In genomic region chr2:11330457-11331142, GRCh38 we compare ENCODE assay signal across 17 cellular contexts. TPM values are rescaled to one million over a fixed set of nuclear protein-coding genes. Genes with fewer than 3 reads are reported as not detected.
DNase-seq lines count a peak whose midpoint lies in the region; ATAC-seq, FAIRE-seq and TF ChIP-seq lines count a peak whose summit lies in the region.
"Had no signal": no experiment of that assay in that cellular context is flagged by ENCODE, and none has a peak within 500 bp of the region (broad histone marks: within the 10 kb centered on the region; RNA-seq: fewer than 3 reads in every experiment).

No MANE protein-coding gene starts in this region.

- no peaks in the 10 kb centered on the region for H3K9me3 Mint-ChIP-seq in activated T-helper 17 cell treated with anti-CD3 and anti-CD28 coated beads, Interleukin-2, amount 50 U/mL, for 72 hours
- H3K9me3 Mint-ChIP-seq in memory B cell = peaks cover 2% of the 10 kb centered on the region

- ATAC-seq in right cardiac atrium (no peak), left cardiac atrium (no peak), memory B cell (ENCODE audit: low read depth) (no peak), GM21515 (IDR thresholded peaks at IDR 0.05; ENCODE audit: unreplicated experiment) (no peak), HG02884 (IDR thresholded peaks at IDR 0.05; ENCODE audit: unreplicated experiment) (no peak), pancreas (no peak), HG03342 (IDR thresholded peaks at IDR 0.05; ENCODE audit: unreplicated experiment) (no peak)
- no peak for ATAC-seq in activated T-helper 17 cell treated with anti-CD3 and anti-CD28 coated beads, Interleukin-2, amount 50 U/mL, for 72 hours (replicated peaks)
- ATAC-seq: body of pancreas had no signal

- no peak overlapping the region for H3K4me3 Mint-ChIP-seq in activated T-helper 17 cell treated with anti-CD3 and anti-CD28 coated beads, Interleukin-2, amount 50 U/mL, for 72 hours
- peak overlapping the region; percentile 24 for H3K4me3 Mint-ChIP-seq in memory B cell

- DNase-seq in right cardiac atrium (no peak), left cardiac atrium (no peak), memory B cell (ENCODE audit: low spot score in 2 of 2) (no peak), pancreas (no peak)
- DNase-seq: ACHN; activated naive CD4-positive, alpha-beta T cell; body of pancreas; Calu3; effector CD4-positive, alpha-beta T cell; NCI-H1105 treated with DMSO at 0.1 percent for 48 hours; NCI-H345 had no signal

- H3K27me3 ChIP-seq in right cardiac atrium (ENCODE audit: control insufficient read depth, insufficient read depth) (no peaks in the 10 kb centered on the region), pancreas (no peaks in the 10 kb centered on the region)
- H3K27me3 ChIP-seq: body of pancreas had no signal

- peak overlapping the region; percentile 69 for H3K27ac Mint-ChIP-seq in activated T-helper 17 cell treated with anti-CD3 and anti-CD28 coated beads, Interleukin-2, amount 50 U/mL, for 72 hours
- peak overlapping the region; percentile 49 for H3K27ac Mint-ChIP-seq in memory B cell

- 20% methylated on average over 4 of the region's 4 CpGs for WGBS in right cardiac atrium
- WGBS in pancreas, 2 donors = 42 to 54% methylated on average over 4 of the region's 4 CpGs

- H3K27me3 Mint-ChIP-seq in activated T-helper 17 cell treated with anti-CD3 and anti-CD28 coated beads, Interleukin-2, amount 50 U/mL, for 72 hours = no peaks in the 10 kb centered on the region
- no peaks in the 10 kb centered on the region for H3K27me3 Mint-ChIP-seq in memory B cell

- intact Hi-C loops in right cardiac atrium (cut with DNase I) (no loop called here), left cardiac atrium (cut with DNase I) (no loop called here), pancreas (cut with DNase I) (no loop called here)

- no peaks in the 10 kb centered on the region for H3K4me1 Mint-ChIP-seq in activated T-helper 17 cell treated with anti-CD3 and anti-CD28 coated beads, Interleukin-2, amount 50 U/mL, for 72 hours
- H3K4me1 Mint-ChIP-seq in memory B cell = peaks cover 11% of the 10 kb centered on the region

- H3K36me3 ChIP-seq in pancreas = no peaks in the 10 kb centered on the region
- H3K36me3 ChIP-seq: prostate gland had no signal

- no peaks in the 10 kb centered on the region for H3K36me3 Mint-ChIP-seq in activated T-helper 17 cell treated with anti-CD3 and anti-CD28 coated beads, Interleukin-2, amount 50 U/mL, for 72 hours (ENCODE audit: low read depth)
- H3K36me3 Mint-ChIP-seq in memory B cell = peaks cover 2% of the 10 kb centered on the region

- peaks cover 4% of the 10 kb centered on the region for H3K4me1 ChIP-seq in right cardiac atrium (ENCODE audit: control insufficient read depth, insufficient read depth, low read length)
- H3K4me1 ChIP-seq in pancreas = peaks cover 0 to 4% (median 0%) of the 10 kb centered on the region in 3 donors
- H3K4me1 ChIP-seq: prostate gland had no signal

- no peak for TF ChIP-seq CTCF in pancreas (IDR thresholded peaks at IDR 0.05)

- no peak overlapping the region for H3K27ac ChIP-seq in right cardiac atrium (ENCODE audit: low read length)
- no peak overlapping the region for H3K27ac ChIP-seq in pancreas
- H3K27ac ChIP-seq: body of pancreas had no signal

- no peak for FAIRE-seq in pancreas (lab: Jason Lieb, UNC)
- FAIRE-seq: keratinocyte had no signal

- H3K9me3 ChIP-seq in right cardiac atrium (ENCODE audit: control insufficient read depth, low read length) (no peaks in the 10 kb centered on the region), pancreas (no peaks in the 10 kb centered on the region)
- H3K9me3 ChIP-seq: body of pancreas, prostate gland had no signal

- peak overlapping the region; percentile 10 for H3K4me3 ChIP-seq in right cardiac atrium (ENCODE audit: low read length)
- no peak overlapping the region for H3K4me3 ChIP-seq in pancreas
- H3K4me3 ChIP-seq: body of pancreas, prostate gland had no signal

RNA-seq across cellular contexts. Expression of gene ROCK2, which starts 13.8 kb away (rescaled TPM):
- total RNA-seq in right cardiac atrium = 10 to 100 TPM; 40.2 to 60.7 (median 40.9) TPM
- 10.0 TPM for polyA plus RNA-seq in right cardiac atrium
- 10 to 100 TPM; 41.1 to 47.6 TPM for total RNA-seq in left cardiac atrium
- total RNA-seq in activated T-helper 17 cell treated with anti-CD3 and anti-CD28 coated beads, Interleukin-2, amount 50 U/mL, for 72 hours = 10 to 100 TPM; 13.7 to 22.4 TPM
- 10 to 100 TPM; 11.0 to 21.5 (median 14.0) TPM for total RNA-seq in pancreas
- 1 to 10 TPM; 3.5 to 6.3 TPM for polyA plus RNA-seq in pancreas
